8 cellular contexts compared by ENCODE assay signal in genomic region chr2:37325625-37326071, GRCh38. TPM values are rescaled to one million over a fixed set of nuclear protein-coding genes. Genes with fewer than 3 reads are reported as not detected.
DNase-seq lines count a peak whose midpoint lies in the region; ATAC-seq and TF ChIP-seq lines count a peak whose summit lies in the region.

No MANE protein-coding gene starts in this region.

- peaks cover 38% of the 10 kb centered on the region for H3K4me1 ChIP-seq in DND-41 (ENCODE audit: insufficient read depth, low read length)
- H3K4me1 ChIP-seq in Peyer's patch: peaks cover 0 to 19% (median 0%) of the 10 kb centered on the region in 4 donors
- peaks cover 30 to 44% (median 39%) of the 10 kb centered on the region in 4 donors for H3K4me1 ChIP-seq in esophagus muscularis mucosa

- intact Hi-C loops in esophagus muscularis mucosa (cut with DNase I): no loop called here

- H3K4me3 Mint-ChIP-seq in osteocyte (ENCODE audit: unreplicated experiment): peak overlapping the region; percentile 80

- H3K27ac ChIP-seq in DND-41 (ENCODE audit: low read length) (no peak overlapping the region), Peyer's patch (peak overlapping the region in 3 of 4 donors; percentile 1 to 93 (median 90)), esophagus muscularis mucosa (replicated peaks in 1 of 4) (peak overlapping the region; percentile 93 to 94 (median 94))

- H3K27ac Mint-ChIP-seq in osteocyte (ENCODE audit: unreplicated experiment): peak overlapping the region; percentile 80

- peaks cover 46% of the 10 kb centered on the region for H3K4me1 Mint-ChIP-seq in osteocyte (ENCODE audit: unreplicated experiment)

- no peaks in the 10 kb centered on the region for H3K36me3 ChIP-seq in DND-41 (ENCODE audit: insufficient read depth, low read length)
- H3K36me3 ChIP-seq in Peyer's patch: no peaks in the 10 kb centered on the region
- no peaks in the 10 kb centered on the region for H3K36me3 ChIP-seq in esophagus muscularis mucosa

- ATAC-seq in DND-41 (ENCODE audit: insufficient read depth, low read depth) (no peak), HG03095 (IDR thresholded peaks at IDR 0.05; ENCODE audit: unreplicated experiment) (no peak)

- DNase-seq in DND-41 (no peak), Peyer's patch (no peak), esophagus muscularis mucosa (ENCODE audit: extremely low spot score) (no peak), osteocyte (ENCODE audit: extremely low spot score, unreplicated experiment) (no peak), NCI-H1694 treated with DMSO at 0.1 percent for 48 hours (lab: John Stamatoyannopoulos, UW) (no peak), NCI-H2107 (lab: John Stamatoyannopoulos, UW) (no peak), SIG-M5 (lab: John Stamatoyannopoulos, UW) (no peak)

- no peak for TF ChIP-seq EP300 in esophagus muscularis mucosa (IDR thresholded peaks at IDR 0.05)

- TF ChIP-seq POLR2A in Peyer's patch (IDR thresholded peaks at IDR 0.05): no peak
- no peak for TF ChIP-seq POLR2A in esophagus muscularis mucosa (IDR thresholded peaks at IDR 0.05; ENCODE audit: low read depth)

- H3K9me3 ChIP-seq in DND-41 (ENCODE audit: insufficient read depth, low read length, severe bottlenecking) (no peaks in the 10 kb centered on the region), Peyer's patch (no peaks in the 10 kb centered on the region), esophagus muscularis mucosa (no peaks in the 10 kb centered on the region)

- peaks cover 12% of the 10 kb centered on the region; the same call in 1 of the 2 replicates for H4K20me1 ChIP-seq in DND-41 (ENCODE audit: insufficient read depth, low read length)

- H3K36me3 Mint-ChIP-seq in osteocyte (ENCODE audit: unreplicated experiment): no peaks in the 10 kb centered on the region

- H3K9ac ChIP-seq in DND-41 (ENCODE audit: low read depth, low read length): peak overlapping the region; percentile 65

- peak overlapping the region; percentile 75; the same call in 1 of the 2 replicates for H3K4me2 ChIP-seq in DND-41 (ENCODE audit: insufficient read depth, low read length)

- no peaks in the 10 kb centered on the region for H3K9me3 Mint-ChIP-seq in osteocyte (ENCODE audit: unreplicated experiment)

- TF ChIP-seq CTCF in DND-41 (IDR thresholded peaks at IDR 0.05; ENCODE audit: borderline replicate concordance, extremely low read depth, low read length, poor library complexity, severe bottlenecking) (no peak), Peyer's patch (IDR thresholded peaks at IDR 0.05) (no peak), esophagus muscularis mucosa (IDR thresholded peaks at IDR 0.05) (no peak), osteocyte (IDR thresholded peaks at IDR 0.05) (no peak)

- H2AFZ ChIP-seq in DND-41 (ENCODE audit: low read depth, low read length): peak overlapping the region; percentile 92

- 92% methylated on average over 12 of the region's 12 CpGs for WGBS in esophagus muscularis mucosa

- peaks cover 32% of the 10 kb centered on the region for H3K27me3 ChIP-seq in DND-41 (ENCODE audit: insufficient read depth, low read length, poor library complexity)
- H3K27me3 ChIP-seq in Peyer's patch: no peaks in the 10 kb centered on the region
- H3K27me3 ChIP-seq in esophagus muscularis mucosa: no peaks in the 10 kb centered on the region

- H3K79me2 ChIP-seq in DND-41 (ENCODE audit: insufficient read depth, low read length): peaks cover 36% of the 10 kb centered on the region

- no peaks in the 10 kb centered on the region for H3K27me3 Mint-ChIP-seq in osteocyte (ENCODE audit: unreplicated experiment)

- H3K4me3 ChIP-seq in DND-41 (ENCODE audit: low read depth in 1 of 2, low read length in 2 of 2): peak overlapping the region in 1 of 2 experiments; percentile 63; a peak in 2 of 4 replicates
- peak overlapping the region; percentile 81 to 98 (median 92) for H3K4me3 ChIP-seq in Peyer's patch
- H3K4me3 ChIP-seq in esophagus muscularis mucosa: peak overlapping the region; percentile 75 to 94 (median 87)

RNA-seq across cellular contexts. Expression of gene PRKD3, which starts 1.0 kb away (rescaled TPM):
- 10 to 100 TPM in 3 of 4 donors, 1 to 10 TPM in 1; 9.5 to 80.0 (median 20.3) TPM for total RNA-seq in Peyer's patch
- total RNA-seq in esophagus muscularis mucosa: 10 to 100 TPM; 31.8 to 47.3 (median 36.3) TPM
- total RNA-seq in osteocyte: 50.1 and 54.7 TPM in 2 replicates

RNA-seq across cellular contexts. Expression of gene QPCT, which starts 18.8 kb away (rescaled TPM):
- total RNA-seq in Peyer's patch: 1 to 10 TPM in 1 of 4 donors, under 1 TPM in 2, not detected in 1; 0.66 to 1.6 (median 0.88) TPM
- 1 to 10 TPM; 1.2 to 5.1 (median 4.0) TPM for total RNA-seq in esophagus muscularis mucosa
- total RNA-seq in osteocyte: not detected in 2 replicates
